ENCODE assay signal across 12 cellular contexts in genomic region chr4:156961241-156962068, GRCh38. TPM values are rescaled to one million over a fixed set of nuclear protein-coding genes. Genes with fewer than 3 reads are reported as not detected.
DNase-seq lines count a peak whose midpoint lies in the region; ATAC-seq and TF ChIP-seq lines count a peak whose summit lies in the region.
"Had no signal": no experiment of that assay in that cellular context is flagged by ENCODE, and none has a peak within 500 bp of the region (broad histone marks: within the 10 kb centered on the region; RNA-seq: fewer than 3 reads in every experiment).

No MANE protein-coding gene starts in this region.

- peaks cover 60% of the 10 kb centered on the region for H3K4me1 Mint-ChIP-seq in progenitor cell of endocrine pancreas (ENCODE audit: low read depth)

- H3K27ac Mint-ChIP-seq in progenitor cell of endocrine pancreas = peak overlapping the region; percentile 82
- H3K27ac Mint-ChIP-seq: activated CD8-positive, alpha-beta T cell treated with anti-CD3 and anti-CD28 coated beads, Interleukin-2, amount 10 ng/mL, durations not matched to agents 7 days and 5 days; activated T-helper 2 cell treated with anti-CD3 and anti-CD28 coated beads, Interferon-gamma antibody, Interleukin-2, Interleukin-4, amounts not matched to agents 10 μg/mL and 5 μg/mL and 100 μg/mL, durations not matched to agents 14 hours and 24 hours and 36 hours had no signal

- peaks cover 3% of the 10 kb centered on the region for H3K9me3 Mint-ChIP-seq in progenitor cell of endocrine pancreas (ENCODE audit: low read depth)
- H3K9me3 Mint-ChIP-seq: activated T-helper 2 cell treated with anti-CD3 and anti-CD28 coated beads, Interferon-gamma antibody, Interleukin-2, Interleukin-4, amounts not matched to agents 10 μg/mL and 5 μg/mL and 100 μg/mL, durations not matched to agents 14 hours and 24 hours and 36 hours; mesothelial cell of epicardium had no signal

- peak overlapping the region; percentile 25 for H3K4me3 ChIP-seq in epithelial cell of proximal tubule (ENCODE audit: low read depth, low read length)
- H3K4me3 ChIP-seq: GM12878 had no signal

- intact Hi-C loops in posterior cingulate gyrus (cut with DNase I) = loop anchor here (10.0 kb wide), 1 partner anchor 187 kb away; no protein-coding TSS in a partner anchor

- ATAC-seq in HG03457 (IDR thresholded peaks at IDR 0.05; ENCODE audit: unreplicated experiment) = no peak
- ATAC-seq: activated CD8-positive, alpha-beta T cell treated with anti-CD3 and anti-CD28 coated beads, Interleukin-2, amount 10 ng/mL, durations not matched to agents 7 days and 5 days; GM12878 had no signal

- H3K27me3 Mint-ChIP-seq in progenitor cell of endocrine pancreas = no peaks in the 10 kb centered on the region

- TF ChIP-seq CTCF in epithelial cell of proximal tubule (conservative IDR thresholded peaks at IDR 0.05; ENCODE audit: low read depth, low read length) (no peak), progenitor cell of endocrine pancreas (IDR thresholded peaks at IDR 0.05; ENCODE audit: unreplicated experiment) (no peak)

- peak; percentile 57 for DNase-seq in EH (ENCODE audit: low read depth)
- peak; percentile 42 for DNase-seq in NCI-H446 treated with DMSO at 0.1 percent for 48 hours (lab: John Stamatoyannopoulos, UW)
- no peak for DNase-seq in epithelial cell of proximal tubule (ENCODE audit: low read depth)
- no peak for DNase-seq in progenitor cell of endocrine pancreas (ENCODE audit: low spot score, unreplicated experiment)
- no peak for DNase-seq in GF-D8 (lab: John Stamatoyannopoulos, UW)
- no peak for DNase-seq in globus pallidus (ENCODE audit: low spot score)
- DNase-seq in posterior cingulate gyrus = no peak
- DNase-seq: activated CD8-positive, alpha-beta T cell treated with anti-CD3 and anti-CD28 coated beads, Interleukin-2, amount 10 ng/mL, durations not matched to agents 7 days and 5 days had no signal

- no peak overlapping the region for H3K4me3 Mint-ChIP-seq in progenitor cell of endocrine pancreas (ENCODE audit: low read depth)
- H3K4me3 Mint-ChIP-seq: activated CD8-positive, alpha-beta T cell treated with anti-CD3 and anti-CD28 coated beads, Interleukin-2, amount 10 ng/mL, durations not matched to agents 7 days and 5 days; mesothelial cell of epicardium had no signal

- H3K36me3 Mint-ChIP-seq in progenitor cell of endocrine pancreas (ENCODE audit: insufficient read depth) = peaks cover 4% of the 10 kb centered on the region

RNA-seq across cellular contexts. Expression of gene PDGFC, which starts 10.1 kb away (rescaled TPM):
- total RNA-seq in epithelial cell of proximal tubule = 56.7 and 64.7 TPM in 2 replicates
- 42.2 and 42.5 TPM in 2 replicates for total RNA-seq in progenitor cell of endocrine pancreas
- total RNA-seq: activated CD8-positive, alpha-beta T cell treated with anti-CD3 and anti-CD28 coated beads, Interleukin-2, amount 10 ng/mL, durations not matched to agents 7 days and 5 days; activated T-helper 2 cell treated with anti-CD3 and anti-CD28 coated beads, Interferon-gamma antibody, Interleukin-2, Interleukin-4, amounts not matched to agents 10 μg/mL and 5 μg/mL and 100 μg/mL, durations not matched to agents 14 hours and 24 hours and 36 hours had no signal

Comparison
In these comparisons a context has a peak if more than half of its experiments do, and no peak if none do; other contexts are left out.
1. DNase-seq: peak in EH (single experiment) and NCI-H446 treated with DMSO at 0.1 percent for 48 hours (single experiment); none in epithelial cell of proximal tubule (single experiment), progenitor cell of endocrine pancreas (single experiment), GF-D8 (single experiment), globus pallidus (single experiment) and posterior cingulate gyrus (0 of 10).